In the genomic region with DNA sequence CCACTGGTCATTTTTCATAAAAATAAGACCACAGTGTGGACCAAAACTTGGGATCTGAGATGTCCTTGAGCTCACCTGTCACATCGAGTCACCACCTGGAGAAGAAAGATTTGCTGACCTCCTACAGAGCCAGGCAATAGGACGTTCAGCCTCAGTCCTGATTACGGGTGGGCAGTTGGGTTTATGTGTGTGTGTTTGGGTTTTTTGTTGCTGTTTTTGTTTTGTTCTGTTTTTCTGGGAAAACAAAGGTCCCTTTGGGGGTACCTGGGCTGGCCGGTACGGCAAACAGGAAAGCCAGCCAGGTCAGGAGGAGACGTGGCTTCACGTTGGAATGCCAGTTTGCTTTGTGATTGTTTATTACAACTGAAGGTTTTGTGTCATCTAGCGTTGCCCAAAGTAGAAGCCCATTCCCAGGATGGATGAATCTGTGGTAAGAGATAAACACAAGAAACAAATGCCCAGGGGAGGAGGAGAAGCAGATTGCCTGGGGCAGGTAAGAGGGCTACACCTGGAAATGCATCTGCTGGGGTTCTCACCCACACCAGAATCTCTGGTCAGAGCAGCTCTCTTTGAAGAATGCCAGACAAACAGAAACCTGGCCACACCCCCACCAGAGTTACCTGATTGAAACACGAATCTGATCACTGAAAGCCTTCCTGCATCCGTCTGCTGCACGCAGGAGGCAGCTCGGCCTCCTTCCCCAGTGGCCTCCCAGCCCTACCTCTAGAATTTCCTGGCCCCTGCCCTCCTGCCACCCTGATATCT, we compare ENCODE assay signal across 27 cellular contexts.
"Had no signal": no experiment of that assay in that cellular context is flagged by ENCODE, and none has a peak within 500 bp of the region (broad histone marks: within the 10 kb centered on the region; RNA-seq: fewer than 3 reads in every experiment).

No MANE protein-coding gene starts in this region.

- H3K4me3 ChIP-seq: adrenal gland, ascending aorta, dorsolateral prefrontal cortex, esophagus squamous epithelium, gastrocnemius medialis, testis had no signal

- DNase-seq: activated CD4-positive, alpha-beta T cell treated with anti-CD3 and anti-CD28 coated beads, Interleukin-2, amount 10 ng/mL, durations not matched to agents 7 days and 5 days; activated CD4-positive, CD25-positive, alpha-beta regulatory T cell treated with anti-CD3 and anti-CD28 coated beads, Interleukin-2, amount 50 U/mL, for 72 hours; activated CD8-positive, alpha-beta memory T cell treated with anti-CD3 and anti-CD28 coated beads, Interleukin-2, amount 10 ng/mL, durations not matched to agents 7 days and 5 days; activated CD8-positive, alpha-beta T cell treated with anti-CD3 and anti-CD28 coated beads for 36 hours; activated gamma-delta T cell treated with Interleukin-2 at 50 U/mL for 16 hours; activated T-cell treated with anti-CD3 and anti-CD28 coated beads for 4 hours; brain microvascular endothelial cell; esophagus squamous epithelium; gastrocnemius medialis; left cardiac atrium; small intestine; stimulated activated CD4-positive, alpha-beta T cell treated with anti-CD3 and anti-CD28 coated beads, Interleukin-15, amount 100 ng/mL, for 24 hours; stimulated activated CD8-positive, alpha-beta memory T cell treated with anti-CD3 and anti-CD28 coated beads, Interleukin-4, amount 100 ng/mL, for 48 hours; stimulated activated naive B cell treated with anti-CD40 and anti-IgM and Interleukin-4, amounts not matched to agents 10 μg/mL and 1 μg/mL and 100 μg/mL, for 72 hours; testis; WERI-Rb-1 had no signal

- H3K4me3 Mint-ChIP-seq: activated CD4-positive, alpha-beta T cell treated with anti-CD3 and anti-CD28 coated beads, Interleukin-2, amount 10 ng/mL, durations not matched to agents 7 days and 5 days; activated CD8-positive, alpha-beta memory T cell treated with anti-CD3 and anti-CD28 coated beads, Interleukin-2, amount 10 ng/mL, durations not matched to agents 7 days and 5 days; activated CD8-positive, alpha-beta T cell treated with anti-CD3 and anti-CD28 coated beads for 36 hours; activated naive CD8-positive, alpha-beta T cell; central memory CD8-positive, alpha-beta T cell; nephron; stimulated activated naive B cell treated with anti-CD40 and anti-IgM and Interleukin-4, amounts not matched to agents 10 μg/mL and 1 μg/mL and 100 μg/mL, for 72 hours; T-cell; T-helper 2 cell treated with Interferon-gamma antibody and Interleukin-4, amounts not matched to agents 5 μg/mL and 100 μg/mL, for 36 hours had no signal

- H3K9me3 ChIP-seq: adrenal gland, ascending aorta, esophagus squamous epithelium, gastrocnemius medialis, testis had no signal

- H3K4me1 ChIP-seq: gastrocnemius medialis, parathyroid adenoma had no signal

- H2AFZ ChIP-seq: parathyroid adenoma had no signal

- H3K9me3 Mint-ChIP-seq: activated CD4-positive, alpha-beta T cell treated with anti-CD3 and anti-CD28 coated beads, Interleukin-2, amount 10 ng/mL, durations not matched to agents 7 days and 5 days; activated CD8-positive, alpha-beta T cell treated with anti-CD3 and anti-CD28 coated beads for 36 hours; central memory CD8-positive, alpha-beta T cell; nephron; stimulated activated naive B cell treated with anti-CD40 and anti-IgM and Interleukin-4, amounts not matched to agents 10 μg/mL and 1 μg/mL and 100 μg/mL, for 72 hours; T-cell; T-helper 2 cell treated with Interferon-gamma antibody and Interleukin-4, amounts not matched to agents 5 μg/mL and 100 μg/mL, for 36 hours; type B pancreatic cell had no signal

- ATAC-seq: activated CD8-positive, alpha-beta memory T cell treated with anti-CD3 and anti-CD28 coated beads, Interleukin-2, amount 10 ng/mL, durations not matched to agents 7 days and 5 days; activated CD8-positive, alpha-beta T cell treated with anti-CD3 and anti-CD28 coated beads for 36 hours; gastrocnemius medialis; left cardiac atrium; sciatic nerve; stimulated activated naive B cell treated with anti-CD40 and anti-IgM and Interleukin-4, amounts not matched to agents 10 μg/mL and 1 μg/mL and 100 μg/mL, for 72 hours; T-cell had no signal

- H3K27me3 ChIP-seq: testis had no signal

- H3K4me1 Mint-ChIP-seq: activated CD4-positive, alpha-beta T cell treated with anti-CD3 and anti-CD28 coated beads, Interleukin-2, amount 10 ng/mL, durations not matched to agents 7 days and 5 days; central memory CD8-positive, alpha-beta T cell had no signal

- H3K36me3 Mint-ChIP-seq: T-cell, type B pancreatic cell had no signal

- H3K27ac Mint-ChIP-seq: activated CD4-positive, alpha-beta T cell treated with anti-CD3 and anti-CD28 coated beads, Interleukin-2, amount 10 ng/mL, durations not matched to agents 7 days and 5 days; activated CD8-positive, alpha-beta memory T cell treated with anti-CD3 and anti-CD28 coated beads, Interleukin-2, amount 10 ng/mL, durations not matched to agents 7 days and 5 days; activated CD8-positive, alpha-beta T cell treated with anti-CD3 and anti-CD28 coated beads for 36 hours; activated naive CD8-positive, alpha-beta T cell; nephron; stimulated activated naive B cell treated with anti-CD40 and anti-IgM and Interleukin-4, amounts not matched to agents 10 μg/mL and 1 μg/mL and 100 μg/mL, for 72 hours; T-helper 2 cell treated with Interferon-gamma antibody and Interleukin-4, amounts not matched to agents 5 μg/mL and 100 μg/mL, for 36 hours; type B pancreatic cell had no signal

- H3K36me3 ChIP-seq: adrenal gland, ascending aorta, brain microvascular endothelial cell, esophagus squamous epithelium, gastrocnemius medialis, WERI-Rb-1 had no signal

- H3K27ac ChIP-seq: adrenal gland, ascending aorta, brain microvascular endothelial cell, dorsolateral prefrontal cortex, esophagus squamous epithelium, gastrocnemius medialis, parathyroid adenoma, testis, WERI-Rb-1 had no signal

- H3K9ac ChIP-seq: parathyroid adenoma had no signal

- H3K79me2 ChIP-seq: parathyroid adenoma had no signal
